ENCODE assay signal across 1 cellular context in genomic region chr13:49746111-49746510, GRCh38.
TF ChIP-seq lines count a peak whose summit lies in the region.

No MANE protein-coding gene starts in this region.

TF ChIP-seq in HepG2, 621 proteins besides CTCF, POLR2A, EP300 and RAD21 (continued from another document and continues in another):
- TF ChIP-seq ZBTB49 (CRISPR knock-in tag; IDR thresholded peaks at IDR 0.05; ENCODE audit: borderline replicate concordance) (no peak), NR2F6 (IDR thresholded peaks at IDR 0.05) (peak; percentile 92), NR2F6 (CRISPR knock-in tag; IDR thresholded peaks at IDR 0.05) (peak; percentile 97), ZBTB7B (CRISPR knock-in tag; IDR thresholded peaks at IDR 0.05) (peak; percentile 58; the same call in 1 of the 2 replicates), NCOA2 (CRISPR knock-in tag; IDR thresholded peaks at IDR 0.05) (peak; percentile 85), NFIC (IDR thresholded peaks at IDR 0.05; ENCODE audit: low read length) (no peak), CEBPG (CRISPR knock-in tag; IDR thresholded peaks at IDR 0.05) (no peak), ZNF609 (CRISPR knock-in tag; IDR thresholded peaks at IDR 0.05; ENCODE audit: borderline replicate concordance) (peak; percentile 92), ZNF354B (CRISPR knock-in tag; IDR thresholded peaks at IDR 0.05) (no peak), AFF4 (CRISPR knock-in tag; IDR thresholded peaks at IDR 0.05) (no peak), ARID5B (CRISPR knock-in tag; IDR thresholded peaks at IDR 0.05) (peak; percentile 97), MED1 (CRISPR knock-in tag; IDR thresholded peaks at IDR 0.05) (peak; percentile 80), BHLHE40 (IDR thresholded peaks at IDR 0.05; ENCODE audit: low read length) (peak; percentile 31; the same call in 1 of the 2 replicates), NPAS2 (CRISPR knock-in tag; IDR thresholded peaks at IDR 0.05; ENCODE audit: borderline replicate concordance) (no peak), ZSCAN20 (CRISPR knock-in tag; IDR thresholded peaks at IDR 0.05; ENCODE audit: borderline replicate concordance) (no peak), NR0B2 (CRISPR knock-in tag; IDR thresholded peaks at IDR 0.05) (no peak), ZNF878 (CRISPR knock-in tag; IDR thresholded peaks at IDR 0.05) (0 out of 2 replicates have a peak, but pooled peaks have one; percentile 60), FOXK2 (IDR thresholded peaks at IDR 0.05) (peak; percentile 46; the same call in 1 of the 2 replicates), ZNF580 (CRISPR knock-in tag; IDR thresholded peaks at IDR 0.05; ENCODE audit: borderline replicate concordance, low read depth) (peak; percentile 51; the same call in 1 of the 2 replicates), ZNF644 (CRISPR knock-in tag; IDR thresholded peaks at IDR 0.05; ENCODE audit: low read depth) (peak; percentile 54; the same call in 1 of the 2 replicates), FOXP4 (CRISPR knock-in tag; IDR thresholded peaks at IDR 0.05) (peak; percentile 95), ZNF710 (CRISPR knock-in tag; IDR thresholded peaks at IDR 0.05; ENCODE audit: borderline replicate concordance) (peak; percentile 93), SRSF9 (IDR thresholded peaks at IDR 0.05; ENCODE audit: borderline replicate concordance, insufficient read depth, low read depth, low read length, poor library complexity, severe bottlenecking) (no peak), MIXL1 (CRISPR knock-in tag; IDR thresholded peaks at IDR 0.05) (peak; percentile 39; the same call in 1 of the 2 replicates), ZNF615 (CRISPR knock-in tag; IDR thresholded peaks at IDR 0.05; ENCODE audit: borderline replicate concordance) (no peak), GFI1 (CRISPR knock-in tag; IDR thresholded peaks at IDR 0.05; ENCODE audit: borderline replicate concordance) (peak; percentile 52; the same call in 1 of the 2 replicates), KLF12 (CRISPR knock-in tag; IDR thresholded peaks at IDR 0.05; ENCODE audit: borderline replicate concordance) (peak; percentile 92; the same call in 1 of the 2 replicates), NFKBIZ (CRISPR knock-in tag; IDR thresholded peaks at IDR 0.05) (0 out of 2 replicates have a peak, but pooled peaks have one; percentile 34), U2AF1 (optimal IDR thresholded peaks at IDR 0.05; ENCODE audit: low read depth, low read length) (no peak), HNF1B (CRISPR knock-in tag; IDR thresholded peaks at IDR 0.05) (peak; percentile 47; the same call in 1 of the 2 replicates), ASH2L (IDR thresholded peaks at IDR 0.05; ENCODE audit: insufficient read length, low read depth, low read length) (no peak), ATF4 (CRISPR knock-in tag; IDR thresholded peaks at IDR 0.05) (peak in 1 of 2 experiments; percentile 43; a peak in 1 of 4 replicates), ZNF121 (CRISPR knock-in tag; IDR thresholded peaks at IDR 0.05) (peak; percentile 99)
